Comparison of ENCODE assay signal across 11 cellular contexts in the genomic region with DNA sequence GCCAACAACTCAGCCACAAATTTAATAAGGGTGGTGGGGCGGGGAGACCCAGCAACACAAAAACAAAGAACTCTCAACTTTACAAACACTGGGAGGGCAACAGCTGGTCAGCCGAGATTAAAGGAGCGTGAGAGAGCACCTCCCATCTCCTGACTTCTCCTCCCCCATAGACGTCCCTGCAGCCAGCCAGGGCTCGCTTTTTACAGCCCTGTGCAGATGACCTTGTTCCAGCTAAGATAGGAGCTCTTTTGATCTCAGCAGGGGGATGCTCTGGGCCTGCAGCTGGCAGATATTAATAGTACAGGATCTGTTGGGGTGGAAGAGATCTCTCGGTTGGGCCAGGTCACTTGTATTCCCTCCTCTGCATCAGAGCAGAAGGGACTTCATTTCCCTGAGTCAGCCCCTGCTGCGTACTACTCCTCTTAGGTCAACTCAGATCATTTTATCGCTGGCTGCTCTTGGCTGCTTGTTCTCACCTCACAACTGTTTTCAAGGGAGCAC.
DNase-seq lines count a peak whose midpoint lies in the region; TF ChIP-seq lines count a peak whose summit lies in the region.
"Had no signal": no experiment of that assay in that cellular context is flagged by ENCODE, and none has a peak within 500 bp of the region (broad histone marks: within the 10 kb centered on the region; RNA-seq: fewer than 3 reads in every experiment).

No MANE protein-coding gene starts in this region.

- H3K4me2 ChIP-seq in mesendoderm (ENCODE audit: low read length) = no peak overlapping the region

- H3K36me3 ChIP-seq in mesendoderm (ENCODE audit: control insufficient read depth, insufficient read depth, low read length) (no peaks in the 10 kb centered on the region), uterus (no peaks in the 10 kb centered on the region)

- TF ChIP-seq CTCF in astrocyte of the cerebellum (IDR thresholded peaks at IDR 0.05; ENCODE audit: low read depth, low read length, missing control alignments) (no peak), uterus (IDR thresholded peaks at IDR 0.05) (no peak), GM13976 (IDR thresholded peaks at IDR 0.05; ENCODE audit: borderline replicate concordance, control extremely low read depth, extremely low read depth, insufficient read depth, missing control alignments) (no peak)

- peaks cover 0 to 2% (median 0%) of the 10 kb centered on the region in 6 donors for H3K9me3 Mint-ChIP-seq in immature natural killer cell
- H3K9me3 Mint-ChIP-seq: natural killer cell had no signal

- H3K4me1 ChIP-seq in mesendoderm (ENCODE audit: control insufficient read depth, low read depth, low read length) = peaks cover 22% of the 10 kb centered on the region
- peaks cover 16 to 18% of the 10 kb centered on the region in 2 donors for H3K4me1 ChIP-seq in uterus

- intact Hi-C loops in uterus (cut with DNase I; ENCODE audit: low total_unique reads) = no loop called here

- peak overlapping the region; percentile 2 for H3K27ac ChIP-seq in mesendoderm (ENCODE audit: low read depth, low read length)
- peak overlapping the region; percentile 74 to 78 for H3K27ac ChIP-seq in uterus

- H3K27me3 ChIP-seq in mesendoderm (ENCODE audit: insufficient read depth, low read length, poor library complexity) (no peaks in the 10 kb centered on the region), uterus (no peaks in the 10 kb centered on the region)

- H2BK5ac ChIP-seq in mesendoderm (ENCODE audit: low read length) = peak overlapping the region; percentile 52

- peak overlapping the region; percentile 25 for H3K18ac ChIP-seq in mesendoderm (ENCODE audit: low read length)

- H4K8ac ChIP-seq in mesendoderm (ENCODE audit: low read depth, low read length) = no peak overlapping the region

- no peaks in the 10 kb centered on the region for H3K79me2 ChIP-seq in mesendoderm (ENCODE audit: control insufficient read depth, insufficient read depth, low read length)

- no peak overlapping the region for H3K23ac ChIP-seq in mesendoderm (ENCODE audit: low read length)

- no peak overlapping the region for H2AK5ac ChIP-seq in mesendoderm (ENCODE audit: low read length)

- H3K79me1 ChIP-seq in mesendoderm (ENCODE audit: low read length) = no peaks in the 10 kb centered on the region

- no peak overlapping the region for H2BK120ac ChIP-seq in mesendoderm (ENCODE audit: low read depth, low read length)

- peak overlapping the region; percentile 61 for H3K56ac ChIP-seq in mesendoderm (ENCODE audit: low read length)

- DNase-seq in NCI-H2196 (lab: John Stamatoyannopoulos, UW; ENCODE audit: unreplicated experiment) = peak; percentile 44
- no peak for DNase-seq in NCI-H2196 treated with DMSO at 0.1 percent for 48 hours (lab: John Stamatoyannopoulos, UW; ENCODE audit: unreplicated experiment)
- DNase-seq in astrocyte of the cerebellum (ENCODE audit: low read depth) = peak; percentile 71
- DNase-seq in mesendoderm = peak; percentile 90
- peak; percentile 73 to 78 for DNase-seq in uterus
- DNase-seq in immature natural killer cell = no peak
- no peak for DNase-seq in GM13976 (ENCODE audit: low spot score)
- no peak for DNase-seq in occipital lobe (lab: John Stamatoyannopoulos, UW)
- DNase-seq: 8988T, foreskin fibroblast, natural killer cell had no signal

- TF ChIP-seq POLR2A in uterus (IDR thresholded peaks at IDR 0.05) = peak in 1 of 2 donors; percentile 11

- H3K4me3 ChIP-seq in astrocyte of the cerebellum (ENCODE audit: low read depth, low read length) (no peak overlapping the region), mesendoderm (ENCODE audit: low read length) (no peak overlapping the region), uterus (no peak overlapping the region)

- peak overlapping the region in 3 of 6 donors; percentile 14 to 47 (median 25) for H3K27ac Mint-ChIP-seq in immature natural killer cell

- no peak overlapping the region for H3K4me3 Mint-ChIP-seq in immature natural killer cell
- H3K4me3 Mint-ChIP-seq: natural killer cell had no signal

- in situ Hi-C loops in astrocyte of the cerebellum (cut with HindIII; ENCODE audit: low sequenced_read_pairs) (no loop called here), GM13976 (cut with MboI; ENCODE audit: low sequenced_read_pairs, unreplicated experiment) (no loop called here)

- peaks cover 0 to 1% (median 0%) of the 10 kb centered on the region in 3 donors for H3K27me3 Mint-ChIP-seq in immature natural killer cell (ENCODE audit: low read depth in 3 of 3)

- no CpG with 5 or more reads among the region's 8 CpGs for WGBS in mesendoderm (ENCODE audit: extremely low coverage, insufficient coverage, low lambda C conversion rate)

- no peaks in the 10 kb centered on the region for H3K9me3 ChIP-seq in uterus

- peaks cover 36 to 47% of the 10 kb centered on the region in 2 donors for H3K4me1 Mint-ChIP-seq in immature natural killer cell

- no peak overlapping the region for H3K4ac ChIP-seq in mesendoderm (ENCODE audit: low read depth, low read length)

- peaks cover 0 to 18% (median 17%) of the 10 kb centered on the region in 3 donors for H3K36me3 Mint-ChIP-seq in immature natural killer cell
- H3K36me3 Mint-ChIP-seq: natural killer cell had no signal

- H4K5ac ChIP-seq in mesendoderm (ENCODE audit: low read length) = no peak overlapping the region

- H3K9ac ChIP-seq in mesendoderm (ENCODE audit: low read length) = no peak overlapping the region

- no peak overlapping the region for H2BK15ac ChIP-seq in mesendoderm (replicated peaks; ENCODE audit: low read depth)

Comparison
In these comparisons a context has a peak if more than half of its experiments do, and no peak if none do; other contexts are left out.
1. DNase-seq: peak in NCI-H2196 (single experiment), astrocyte of the cerebellum (single experiment), mesendoderm (single experiment) and uterus (2 of 2); none in NCI-H2196 treated with DMSO at 0.1 percent for 48 hours (single experiment), immature natural killer cell (0 of 3), GM13976 (single experiment) and occipital lobe (single experiment).